14 cellular contexts compared by ENCODE assay signal in the genomic region with DNA sequence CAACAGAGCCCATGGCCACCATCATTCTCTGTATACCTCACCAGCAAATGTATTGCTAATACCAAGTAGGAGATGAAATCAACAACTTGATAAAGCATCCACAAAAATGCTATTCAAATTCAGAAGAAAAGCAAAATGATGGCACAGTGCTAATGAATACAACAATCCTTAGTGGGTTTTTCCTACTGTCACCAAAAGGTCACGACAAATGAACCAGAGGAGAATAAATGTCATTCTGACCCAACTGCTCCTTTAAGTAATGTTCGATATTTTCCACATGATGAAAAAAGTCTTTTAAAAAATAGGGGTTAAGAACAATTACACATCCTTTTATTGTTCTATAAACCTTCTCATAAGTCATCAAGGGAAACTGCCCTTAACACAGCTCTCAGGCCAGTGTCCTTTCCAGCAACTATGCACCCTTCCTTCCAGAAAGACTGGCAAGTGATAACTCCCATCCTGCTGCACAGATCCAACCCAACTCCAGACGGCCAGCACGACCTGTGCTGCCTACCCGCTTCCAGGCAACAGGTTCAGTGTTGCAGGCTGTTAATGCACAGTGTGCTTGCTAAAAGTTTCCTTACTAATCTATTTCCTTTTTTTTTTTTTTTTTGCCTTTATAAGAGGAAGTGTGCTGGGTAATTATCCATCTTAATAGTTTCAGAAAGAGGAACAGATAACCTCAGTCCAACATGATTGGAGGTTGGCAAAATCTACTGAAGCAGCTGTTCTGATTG. TPM values are rescaled to one million over a fixed set of nuclear protein-coding genes. Genes with fewer than 3 reads are reported as not detected.
DNase-seq lines count a peak whose midpoint lies in the region; ATAC-seq and TF ChIP-seq lines count a peak whose summit lies in the region.
"Had no signal": no experiment of that assay in that cellular context is flagged by ENCODE, and none has a peak within 500 bp of the region (broad histone marks: within the 10 kb centered on the region; RNA-seq: fewer than 3 reads in every experiment).

No MANE protein-coding gene starts in this region.

- no peak for TF ChIP-seq CTCF in NB4 (IDR thresholded peaks at IDR 0.05; ENCODE audit: low read depth, low read length)
- no peak for TF ChIP-seq CTCF in esophagus squamous epithelium (IDR thresholded peaks at IDR 0.05)

- peak overlapping the region; percentile 35 for H3K27ac Mint-ChIP-seq in activated CD8-positive, alpha-beta T cell treated with anti-CD3 and anti-CD28 coated beads, Interleukin-2, amount 10 ng/mL, durations not matched to agents 7 days and 5 days
- H3K27ac Mint-ChIP-seq: mesothelial cell of epicardium had no signal

- peaks cover 4 to 84% (median 25%) of the 10 kb centered on the region in 3 donors for H3K4me1 ChIP-seq in esophagus squamous epithelium

- peaks cover 3% of the 10 kb centered on the region for H3K36me3 Mint-ChIP-seq in activated CD8-positive, alpha-beta T cell treated with anti-CD3 and anti-CD28 coated beads, Interleukin-2, amount 10 ng/mL, durations not matched to agents 7 days and 5 days (ENCODE audit: low read depth)

- CTCF ChIA-PET in activated CD8-positive, alpha-beta T cell treated with anti-CD3 and anti-CD28 coated beads, Interleukin-2, amount 10 ng/mL, durations not matched to agents 7 days and 5 days (lab: Charles Lee): no interaction called here

- no peak for ATAC-seq in activated CD8-positive, alpha-beta T cell treated with anti-CD3 and anti-CD28 coated beads, Interleukin-2, amount 10 ng/mL, durations not matched to agents 7 days and 5 days
- ATAC-seq in left colon (peak; percentile 27), GM19455 (IDR thresholded peaks at IDR 0.05; ENCODE audit: unreplicated experiment) (no peak)

- POLR2A ChIA-PET in activated CD8-positive, alpha-beta T cell treated with anti-CD3 and anti-CD28 coated beads, Interleukin-2, amount 10 ng/mL, durations not matched to agents 7 days and 5 days (lab: Charles Lee): no interaction called here

- H3K27me3 Mint-ChIP-seq in activated CD8-positive, alpha-beta T cell treated with anti-CD3 and anti-CD28 coated beads, Interleukin-2, amount 10 ng/mL, durations not matched to agents 7 days and 5 days (ENCODE audit: low read depth): no peaks in the 10 kb centered on the region

- H3K27ac ChIP-seq in esophagus squamous epithelium: peak overlapping the region in 2 of 4 donors; percentile 12 to 41

- H3K4me3 Mint-ChIP-seq in activated CD8-positive, alpha-beta T cell treated with anti-CD3 and anti-CD28 coated beads, Interleukin-2, amount 10 ng/mL, durations not matched to agents 7 days and 5 days: no peak overlapping the region
- H3K4me3 Mint-ChIP-seq: immature natural killer cell, mesothelial cell of epicardium had no signal

- DNase-seq in CD1c-positive myeloid dendritic cell (ENCODE audit: extremely low spot score) (peak; percentile 74), NB4 (ENCODE audit: low read depth) (peak; percentile 52), left colon (no peak), H7 (no peak), NCI-H146 treated with DMSO at 0.1 percent for 48 hours (lab: John Stamatoyannopoulos, UW; ENCODE audit: unreplicated experiment) (no peak), esophagus squamous epithelium (lab: John Stamatoyannopoulos, UW) (no peak)
- DNase-seq in activated CD8-positive, alpha-beta T cell treated with anti-CD3 and anti-CD28 coated beads, Interleukin-2, amount 10 ng/mL, durations not matched to agents 7 days and 5 days: no peak
- DNase-seq: anterior cingulate cortex; EL; HCEC 1CT; immature natural killer cell; stimulated activated CD4-positive, alpha-beta T cell treated with anti-CD3 and anti-CD28 coated beads, Interleukin-1b, Interleukin-23, amount 100 ng/mL, for 48 hours had no signal

- H3K36me3 ChIP-seq in H7 (replicated peaks; ENCODE audit: control insufficient read depth, insufficient read depth, low read length): no peaks in the 10 kb centered on the region
- peaks cover 0 to 40% (median 0%) of the 10 kb centered on the region in 3 donors for H3K36me3 ChIP-seq in esophagus squamous epithelium

- WGBS in esophagus squamous epithelium, 2 donors: 65 to 76% methylated on average over 5 of the region's 5 CpGs

- no peaks in the 10 kb centered on the region for H3K9me3 ChIP-seq in esophagus squamous epithelium

- H3K4me1 Mint-ChIP-seq in activated CD8-positive, alpha-beta T cell treated with anti-CD3 and anti-CD28 coated beads, Interleukin-2, amount 10 ng/mL, durations not matched to agents 7 days and 5 days (ENCODE audit: low read depth): peaks cover 30% of the 10 kb centered on the region

- no peak for TF ChIP-seq POLR2A in NB4 (IDR thresholded peaks at IDR 0.05; ENCODE audit: extremely low read depth, insufficient read length)
- TF ChIP-seq POLR2A in esophagus squamous epithelium (IDR thresholded peaks at IDR 0.05): no peak

- H3K4me3 ChIP-seq in NB4 (ENCODE audit: low read depth, low read length): no peak overlapping the region
- no peak overlapping the region for H3K4me3 ChIP-seq in H7 (ENCODE audit: insufficient read depth, low read depth, low read length)
- H3K4me3 ChIP-seq in esophagus squamous epithelium: no peak overlapping the region

- intact Hi-C loops in left colon (cut with DNase I, micrococcal nuclease) (no loop called here), esophagus squamous epithelium (cut with DNase I) (no loop called here)

- no peaks in the 10 kb centered on the region for H3K27me3 ChIP-seq in H7 (ENCODE audit: control insufficient read depth, insufficient read depth, low read length)
- no peaks in the 10 kb centered on the region for H3K27me3 ChIP-seq in esophagus squamous epithelium

- no peaks in the 10 kb centered on the region for H3K9me3 Mint-ChIP-seq in activated CD8-positive, alpha-beta T cell treated with anti-CD3 and anti-CD28 coated beads, Interleukin-2, amount 10 ng/mL, durations not matched to agents 7 days and 5 days (ENCODE audit: insufficient read depth)
- H3K9me3 Mint-ChIP-seq: immature natural killer cell, mesothelial cell of epicardium had no signal

RNA-seq across cellular contexts. Expression of a gene that starts 15.4 kb away (rescaled TPM):
- total RNA-seq in activated CD8-positive, alpha-beta T cell treated with anti-CD3 and anti-CD28 coated beads, Interleukin-2, amount 10 ng/mL, durations not matched to agents 7 days and 5 days: 10 to 100 TPM; 29.3 to 30.1 TPM
- total RNA-seq in left colon: 10 to 100 TPM; 57.5 to 79.8 TPM
- 24.4 and 27.6 TPM in 2 replicates for total RNA-seq in H7 (2014; rRNA removed; shearing (Covaris generic))
- total RNA-seq in esophagus squamous epithelium: 10 to 100 TPM; 18.3 to 43.7 (median 21.2) TPM

RNA-seq across cellular contexts. Expression of a gene that starts 23.9 kb away (rescaled TPM):
- 10 to 100 TPM; 40.2 to 45.3 TPM for total RNA-seq in activated CD8-positive, alpha-beta T cell treated with anti-CD3 and anti-CD28 coated beads, Interleukin-2, amount 10 ng/mL, durations not matched to agents 7 days and 5 days
- total RNA-seq in left colon (10 to 100 TPM; 64.5 to 88.0 TPM), esophagus squamous epithelium (10 to 100 TPM; 14.2 to 38.0 (median 24.4) TPM)
- total RNA-seq in H7 (2014; rRNA removed; shearing (Covaris generic)): 15.8 and 20.1 TPM in 2 replicates

RNA-seq across cellular contexts. Expression of a gene that starts 51.0 kb away (rescaled TPM):
- total RNA-seq in activated CD8-positive, alpha-beta T cell treated with anti-CD3 and anti-CD28 coated beads, Interleukin-2, amount 10 ng/mL, durations not matched to agents 7 days and 5 days: 1 to 10 TPM; 7.2 to 9.4 TPM
- total RNA-seq in left colon: 1 to 10 TPM; 4.4 to 6.3 TPM
- total RNA-seq in H7 (2014; rRNA removed; shearing (Covaris generic)): 4.4 and 5.1 TPM in 2 replicates
- under 1 TPM; 0.38 to 0.95 (median 0.85) TPM for total RNA-seq in esophagus squamous epithelium

Comparison
In these comparisons a context has a peak if more than half of its experiments do, and no peak if none do; other contexts are left out.
1. DNase-seq: peak in CD1c-positive myeloid dendritic cell (single experiment) and NB4 (single experiment); none in activated CD8-positive, alpha-beta T cell treated with anti-CD3 and anti-CD28 coated beads, Interleukin-2, amount 10 ng/mL, durations not matched to agents 7 days and 5 days (single experiment), left colon (0 of 2), H7 (single experiment), NCI-H146 treated with DMSO at 0.1 percent for 48 hours (single experiment) and esophagus squamous epithelium (single experiment).